In genomic region chr12:132986001-132986884, GRCh38 we compare ENCODE assay signal across 8 cellular contexts. TPM values are rescaled to one million over a fixed set of nuclear protein-coding genes. Genes with fewer than 3 reads are reported as not detected.
A peak's percentile ranks its signal among the peaks of the same experiment; 100 is the strongest.
DNase-seq lines count a peak whose midpoint lies in the region; ATAC-seq and TF ChIP-seq lines count a peak whose summit lies in the region.

Gene ZNF26, plus strand, starts transcription at chr12:132986367. Its CDS starts 474 bp downstream, at chr12:132986841.

- H3K4me1 ChIP-seq in cardiac muscle cell (ENCODE audit: low read depth) (peaks cover 4% of the 10 kb centered on the region), parathyroid adenoma (peaks cover 8% of the 10 kb centered on the region), tibial nerve (peaks cover 0 to 14% (median 4%) of the 10 kb centered on the region in 4 donors)

- TF ChIP-seq CTCF in GM12865 (IDR thresholded peaks at IDR 0.05; ENCODE audit: insufficient read depth, low read depth, low read length, missing control alignments) (no peak), cardiac muscle cell (IDR thresholded peaks at IDR 0.05; ENCODE audit: low read depth, low read length) (no peak), parathyroid adenoma (IDR thresholded peaks at IDR 0.05) (no peak), tibial nerve (IDR thresholded peaks at IDR 0.05) (no peak)

- peaks cover 45% of the 10 kb centered on the region for H3K36me3 Mint-ChIP-seq in activated naive CD8-positive, alpha-beta T cell treated with anti-CD3 and anti-CD28 coated beads, Interleukin-2, amount 50 U/mL, for 24 hours (ENCODE audit: low read depth)

- H3K36me3 ChIP-seq in cardiac muscle cell = peaks cover 3% of the 10 kb centered on the region
- no peaks in the 10 kb centered on the region for H3K36me3 ChIP-seq in parathyroid adenoma (ENCODE audit: control insufficient read depth, insufficient read depth, low read length)
- peaks cover 0 to 39% (median 0%) of the 10 kb centered on the region in 3 donors for H3K36me3 ChIP-seq in tibial nerve

- H3K27ac Mint-ChIP-seq in activated naive CD8-positive, alpha-beta T cell treated with anti-CD3 and anti-CD28 coated beads, Interleukin-2, amount 50 U/mL, for 24 hours = peak within 1 kb of the TSS; percentile 89

- DNase-seq in GM12865 (ENCODE audit: low read depth) = peak; percentile 96
- peak; percentile 56 for DNase-seq in NCI-H1417 treated with DMSO at 0.1 percent for 48 hours (lab: John Stamatoyannopoulos, UW)
- peak; percentile 87 for DNase-seq in SW480 (ENCODE audit: low spot score)
- peak; percentile 87 for DNase-seq in activated naive CD8-positive, alpha-beta T cell treated with anti-CD3 and anti-CD28 coated beads, Interleukin-2, amount 50 U/mL, for 24 hours
- peak; percentile 93 to 95 for DNase-seq in cardiac muscle cell (ENCODE audit: low read depth in 1 of 2, low spot score in 1 of 2)
- peak; percentile 68 to 87 for DNase-seq in tibial nerve (ENCODE audit: low spot score in 2 of 2)

- H3K4me3 ChIP-seq in GM12865 (ENCODE audit: low read depth, low read length) (peak within 1 kb of the TSS; percentile 90), cardiac muscle cell (peak within 1 kb of the TSS; percentile 67), parathyroid adenoma (ENCODE audit: low read depth, low read length) (peak within 1 kb of the TSS; percentile 75), tibial nerve (peak within 1 kb of the TSS; percentile 69 to 94 (median 84))

- H3K9ac ChIP-seq in parathyroid adenoma = peak within 1 kb of the TSS; percentile 64

- peaks cover 10% of the 10 kb centered on the region for H3K79me2 ChIP-seq in parathyroid adenoma

- H3K9me3 Mint-ChIP-seq in activated naive CD8-positive, alpha-beta T cell treated with anti-CD3 and anti-CD28 coated beads, Interleukin-2, amount 50 U/mL, for 24 hours = peaks cover 44% of the 10 kb centered on the region

- H3K4me2 ChIP-seq in parathyroid adenoma (ENCODE audit: low read length) = peak within 1 kb of the TSS; percentile 79

- TF ChIP-seq EP300 in tibial nerve (IDR thresholded peaks at IDR 0.05) = peak; percentile 87 to 95

- peak within 1 kb of the TSS; percentile 100 for H2AFZ ChIP-seq in parathyroid adenoma

- WGBS in tibial nerve, 2 donors = 0 to 1% methylated on average over 47 to 76 of the region's 76 CpGs

- peaks cover 34% of the 10 kb centered on the region for H3K4me1 Mint-ChIP-seq in activated naive CD8-positive, alpha-beta T cell treated with anti-CD3 and anti-CD28 coated beads, Interleukin-2, amount 50 U/mL, for 24 hours

- peak in 1 of 2 donors; percentile 45 for TF ChIP-seq POLR2A in tibial nerve (IDR thresholded peaks at IDR 0.05)

- H3K4me3 Mint-ChIP-seq in activated naive CD8-positive, alpha-beta T cell treated with anti-CD3 and anti-CD28 coated beads, Interleukin-2, amount 50 U/mL, for 24 hours = peak within 1 kb of the TSS; percentile 84

- ATAC-seq in HG02763 (IDR thresholded peaks at IDR 0.05; ENCODE audit: unreplicated experiment) = peak; percentile 97
- ATAC-seq in activated naive CD8-positive, alpha-beta T cell treated with anti-CD3 and anti-CD28 coated beads, Interleukin-2, amount 50 U/mL, for 24 hours = peak; percentile 98

- H3K27me3 ChIP-seq in cardiac muscle cell (no peaks in the 10 kb centered on the region), parathyroid adenoma (ENCODE audit: control insufficient read depth, insufficient read depth, low read length) (no peaks in the 10 kb centered on the region), tibial nerve (no peaks in the 10 kb centered on the region)

- peak within 1 kb of the TSS; percentile 71 for H3K27ac ChIP-seq in cardiac muscle cell
- H3K27ac ChIP-seq in parathyroid adenoma = peak within 1 kb of the TSS; percentile 89
- H3K27ac ChIP-seq in tibial nerve = peak within 1 kb of the TSS; percentile 23 to 93 (median 87)

- peaks cover 3% of the 10 kb centered on the region for H3K27me3 Mint-ChIP-seq in activated naive CD8-positive, alpha-beta T cell treated with anti-CD3 and anti-CD28 coated beads, Interleukin-2, amount 50 U/mL, for 24 hours

- H3K9me3 ChIP-seq in cardiac muscle cell (ENCODE audit: low read depth) = no peaks in the 10 kb centered on the region
- no peaks in the 10 kb centered on the region for H3K9me3 ChIP-seq in parathyroid adenoma (ENCODE audit: control insufficient read depth, low read length)
- H3K9me3 ChIP-seq in tibial nerve = peaks cover 0 to 55% (median 11%) of the 10 kb centered on the region in 4 donors

RNA-seq across cellular contexts. Expression of gene ZNF26, which starts in this region (rescaled TPM):
- 5.2 and 18.5 TPM in 2 replicates for total RNA-seq in cardiac muscle cell
- polyA plus RNA-seq in cardiac muscle cell = 5.0 and 6.1 TPM in 2 replicates
- 10 to 100 TPM; 15.5 to 30.8 (median 21.2) TPM for total RNA-seq in tibial nerve

Comparison
In these comparisons a context has a peak if more than half of its experiments do, and no peak if none do; other contexts are left out.
1. Peak in every context shown above with its lines: DNase-seq, ATAC-seq, H3K4me3 ChIP-seq and H3K27ac ChIP-seq.